ENCODE assay signal across 39 cellular contexts in the genomic region with DNA sequence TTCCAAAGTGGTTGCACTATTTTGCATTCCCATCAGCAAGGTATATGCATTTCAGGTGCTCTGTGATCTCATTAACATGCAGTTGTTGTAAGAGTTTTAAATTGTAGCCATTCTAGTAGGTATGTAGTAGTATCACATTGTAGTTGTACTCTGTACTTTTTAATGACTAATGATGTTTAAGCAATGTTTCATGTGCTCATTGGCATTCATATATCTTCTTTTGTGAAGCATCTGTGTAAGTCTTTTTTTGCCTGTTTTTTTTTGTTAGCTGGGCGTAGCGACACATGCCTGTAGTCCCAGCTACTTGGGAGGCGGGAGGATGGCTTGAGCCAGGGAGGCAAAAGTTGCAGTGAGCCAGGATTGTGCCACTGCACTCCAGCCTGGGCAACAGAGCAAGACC. TPM values are rescaled to one million over a fixed set of nuclear protein-coding genes. Genes with fewer than 3 reads are reported as not detected.
"Had no signal": no experiment of that assay in that cellular context is flagged by ENCODE, and none has a peak within 500 bp of the region (broad histone marks: within the 10 kb centered on the region; RNA-seq: fewer than 3 reads in every experiment).

No MANE protein-coding gene starts in this region.

- H3K36me3 ChIP-seq: brain microvascular endothelial cell, breast epithelium, cardiac muscle cell had no signal

- H3K9me3 ChIP-seq: body of pancreas, breast epithelium had no signal

- H3K27ac ChIP-seq: body of pancreas, brain microvascular endothelial cell, breast epithelium, cardiac muscle cell, VCaP had no signal

- H3K9me3 Mint-ChIP-seq: activated CD4-positive, alpha-beta memory T cell treated with anti-CD3 and anti-CD28 coated beads, Interleukin-2, amount 10 ng/mL, durations not matched to agents 7 days and 5 days; activated CD4-positive, alpha-beta T cell treated with anti-CD3 and anti-CD28 coated beads, Interleukin-2, amount 10 ng/mL, durations not matched to agents 7 days and 5 days; activated naive CD4-positive, alpha-beta T cell treated with anti-CD3 and anti-CD28 coated beads, Interleukin-2, amount 10 ng/mL, durations not matched to agents 7 days and 5 days; activated naive CD4-positive, alpha-beta T cell treated with anti-CD3 and anti-CD28 coated beads, Interleukin-2, amount 50 U/mL, for 24 hours; activated naive CD8-positive, alpha-beta T cell treated with anti-CD3 and anti-CD28 coated beads, Interleukin-2, amount 10 ng/mL, durations not matched to agents 7 days and 5 days; activated naive CD8-positive, alpha-beta T cell treated with anti-CD3 and anti-CD28 coated beads, Interleukin-2, amount 50 U/mL, for 24 hours; activated T-helper 2 cell treated with anti-CD3 and anti-CD28 coated beads, Interferon-gamma antibody, Interleukin-2, Interleukin-4, amounts not matched to agents 10 μg/mL and 5 μg/mL and 100 μg/mL, durations not matched to agents 14 hours and 24 hours and 36 hours; T-helper 1 cell treated with Interleukin-12 subunit alpha and Interleukin-12 subunit beta and Interleukin-4 antibody, amounts not matched to agents 30 μg/mL and 1 μg/mL, for 36 hours; T-helper 2 cell treated with Interferon-gamma antibody and Interleukin-4, amounts not matched to agents 5 μg/mL and 100 μg/mL, for 36 hours had no signal

- H3K36me3 Mint-ChIP-seq: activated CD8-positive, alpha-beta memory T cell treated with anti-CD3 and anti-CD28 coated beads, Interleukin-2, amount 10 ng/mL, durations not matched to agents 7 days and 5 days; activated naive CD4-positive, alpha-beta T cell treated with anti-CD3 and anti-CD28 coated beads, Interleukin-2, amount 10 ng/mL, durations not matched to agents 7 days and 5 days; activated naive CD4-positive, alpha-beta T cell treated with anti-CD3 and anti-CD28 coated beads, Interleukin-2, amount 50 U/mL, for 24 hours; activated naive CD8-positive, alpha-beta T cell; activated naive CD8-positive, alpha-beta T cell treated with anti-CD3 and anti-CD28 coated beads, Interleukin-2, amount 10 ng/mL, durations not matched to agents 7 days and 5 days had no signal

- H3K4me1 ChIP-seq: body of pancreas, breast epithelium had no signal

- ATAC-seq: activated CD4-positive, CD25-positive, alpha-beta regulatory T cell treated with anti-CD3 and anti-CD28 coated beads, Interleukin-2, amount 50 U/mL, for 24 hours; activated CD8-positive, alpha-beta memory T cell treated with anti-CD3 and anti-CD28 coated beads, Interleukin-2, amount 10 ng/mL, durations not matched to agents 7 days and 5 days; activated CD8-positive, alpha-beta T cell treated with anti-CD3 and anti-CD28 coated beads, Interleukin-2, amount 10 ng/mL, durations not matched to agents 7 days and 5 days; activated naive CD8-positive, alpha-beta T cell treated with anti-CD3 and anti-CD28 coated beads, Interleukin-2, amount 50 U/mL, for 24 hours; body of pancreas had no signal

- DNase-seq: activated CD4-positive, alpha-beta memory T cell treated with anti-CD3 and anti-CD28 coated beads, Interleukin-2, amount 10 ng/mL, durations not matched to agents 7 days and 5 days; activated CD4-positive, alpha-beta T cell treated with anti-CD3 and anti-CD28 coated beads for 4 hours; activated CD4-positive, alpha-beta T cell treated with anti-CD3 and anti-CD28 coated beads, Interleukin-2, amount 10 ng/mL, durations not matched to agents 7 days and 5 days; activated CD4-positive, alpha-beta T cell treated with anti-CD3 and anti-CD28 coated beads, Interleukin-2, amount 50 U/mL, for 48 hours; activated CD4-positive, CD25-positive, alpha-beta regulatory T cell; activated CD8-positive, alpha-beta memory T cell treated with anti-CD3 and anti-CD28 coated beads for 24 hours; activated CD8-positive, alpha-beta memory T cell treated with anti-CD3 and anti-CD28 coated beads, Interleukin-2, amount 10 ng/mL, durations not matched to agents 7 days and 5 days; activated CD8-positive, alpha-beta memory T cell treated with anti-CD3 and anti-CD28 coated beads, Interleukin-2, amount 50 U/mL, for 48 hours; activated CD8-positive, alpha-beta T cell treated with anti-CD3 and anti-CD28 coated beads, Interleukin-2, amount 10 ng/mL, durations not matched to agents 7 days and 5 days; activated effector memory CD4-positive, alpha-beta T cell treated with Interleukin-2 at 50 U/mL for 16 hours; activated gamma-delta T cell; activated naive CD4-positive, alpha-beta T cell treated with anti-CD3 and anti-CD28 coated beads, Interleukin-2, amount 10 ng/mL, durations not matched to agents 7 days and 5 days; activated naive CD4-positive, alpha-beta T cell treated with Interleukin-2 at 50 U/mL for 16 hours; activated naive CD8-positive, alpha-beta T cell treated with anti-CD3 and anti-CD28 coated beads, Interleukin-2, amount 10 ng/mL, durations not matched to agents 7 days and 5 days; activated naive CD8-positive, alpha-beta T cell treated with anti-CD3 and anti-CD28 coated beads, Interleukin-2, amount 50 U/mL, for 24 hours; activated T-cell treated with anti-CD3 and anti-CD28 coated beads, Interleukin-2, amount 50 U/mL, for 24 hours; activated T-cell treated with anti-CD3 and anti-CD28 coated beads, Interleukin-2, amount 50 U/mL, for 48 hours; amygdala; anterior cingulate cortex; body of pancreas; brain microvascular endothelial cell; caudate nucleus; cerebellar nuclear complex; SW 1271; T-helper 1 cell; T-helper 2 cell; T-helper 9 cell had no signal

- H3K4me1 Mint-ChIP-seq: activated CD4-positive, alpha-beta memory T cell treated with anti-CD3 and anti-CD28 coated beads, Interleukin-2, amount 10 ng/mL, durations not matched to agents 7 days and 5 days; activated CD4-positive, alpha-beta T cell treated with anti-CD3 and anti-CD28 coated beads, Interleukin-2, amount 10 ng/mL, durations not matched to agents 7 days and 5 days; activated CD8-positive, alpha-beta memory T cell treated with anti-CD3 and anti-CD28 coated beads, Interleukin-2, amount 10 ng/mL, durations not matched to agents 7 days and 5 days; activated naive CD4-positive, alpha-beta T cell treated with anti-CD3 and anti-CD28 coated beads, Interleukin-2, amount 10 ng/mL, durations not matched to agents 7 days and 5 days; activated naive CD4-positive, alpha-beta T cell treated with anti-CD3 and anti-CD28 coated beads, Interleukin-2, amount 50 U/mL, for 24 hours; activated naive CD8-positive, alpha-beta T cell treated with anti-CD3 and anti-CD28 coated beads, Interleukin-2, amount 10 ng/mL, durations not matched to agents 7 days and 5 days; central memory CD8-positive, alpha-beta T cell had no signal

- H3K4me3 ChIP-seq: body of pancreas, breast epithelium, cardiac muscle cell had no signal

- H3K27ac Mint-ChIP-seq: activated CD4-positive, alpha-beta memory T cell treated with anti-CD3 and anti-CD28 coated beads, Interleukin-2, amount 10 ng/mL, durations not matched to agents 7 days and 5 days; activated CD4-positive, alpha-beta T cell treated with anti-CD3 and anti-CD28 coated beads, Interleukin-2, amount 10 ng/mL, durations not matched to agents 7 days and 5 days; activated CD8-positive, alpha-beta memory T cell treated with anti-CD3 and anti-CD28 coated beads, Interleukin-2, amount 10 ng/mL, durations not matched to agents 7 days and 5 days; activated CD8-positive, alpha-beta T cell treated with anti-CD3 and anti-CD28 coated beads, Interleukin-2, amount 10 ng/mL, durations not matched to agents 7 days and 5 days; activated naive CD4-positive, alpha-beta T cell treated with anti-CD3 and anti-CD28 coated beads, Interleukin-2, amount 10 ng/mL, durations not matched to agents 7 days and 5 days; activated naive CD4-positive, alpha-beta T cell treated with anti-CD3 and anti-CD28 coated beads, Interleukin-2, amount 50 U/mL, for 24 hours; activated naive CD8-positive, alpha-beta T cell; activated naive CD8-positive, alpha-beta T cell treated with anti-CD3 and anti-CD28 coated beads, Interleukin-2, amount 10 ng/mL, durations not matched to agents 7 days and 5 days; activated naive CD8-positive, alpha-beta T cell treated with anti-CD3 and anti-CD28 coated beads, Interleukin-2, amount 50 U/mL, for 24 hours; activated T-cell treated with anti-CD3 and anti-CD28 coated beads, Interleukin-2, amount 50 U/mL, for 24 hours; activated T-helper 2 cell treated with anti-CD3 and anti-CD28 coated beads, Interferon-gamma antibody, Interleukin-2, Interleukin-4, amounts not matched to agents 10 μg/mL and 5 μg/mL and 100 μg/mL, durations not matched to agents 14 hours and 24 hours and 36 hours; T-helper 1 cell treated with Interleukin-12 subunit alpha and Interleukin-12 subunit beta and Interleukin-4 antibody, amounts not matched to agents 30 μg/mL and 1 μg/mL, for 36 hours; T-helper 2 cell treated with Interferon-gamma antibody and Interleukin-4, amounts not matched to agents 5 μg/mL and 100 μg/mL, for 36 hours had no signal

- H3K4me3 Mint-ChIP-seq: activated CD4-positive, alpha-beta memory T cell treated with anti-CD3 and anti-CD28 coated beads, Interleukin-2, amount 10 ng/mL, durations not matched to agents 7 days and 5 days; activated CD4-positive, alpha-beta T cell treated with anti-CD3 and anti-CD28 coated beads, Interleukin-2, amount 10 ng/mL, durations not matched to agents 7 days and 5 days; activated CD8-positive, alpha-beta memory T cell treated with anti-CD3 and anti-CD28 coated beads, Interleukin-2, amount 10 ng/mL, durations not matched to agents 7 days and 5 days; activated CD8-positive, alpha-beta T cell treated with anti-CD3 and anti-CD28 coated beads, Interleukin-2, amount 10 ng/mL, durations not matched to agents 7 days and 5 days; activated naive CD4-positive, alpha-beta T cell treated with anti-CD3 and anti-CD28 coated beads, Interleukin-2, amount 10 ng/mL, durations not matched to agents 7 days and 5 days; activated naive CD4-positive, alpha-beta T cell treated with anti-CD3 and anti-CD28 coated beads, Interleukin-2, amount 50 U/mL, for 24 hours; activated naive CD8-positive, alpha-beta T cell; activated naive CD8-positive, alpha-beta T cell treated with anti-CD3 and anti-CD28 coated beads, Interleukin-2, amount 10 ng/mL, durations not matched to agents 7 days and 5 days; activated naive CD8-positive, alpha-beta T cell treated with anti-CD3 and anti-CD28 coated beads, Interleukin-2, amount 50 U/mL, for 24 hours; activated T-cell treated with anti-CD3 and anti-CD28 coated beads, Interleukin-2, amount 50 U/mL, for 24 hours; central memory CD8-positive, alpha-beta T cell; T-helper 1 cell treated with Interleukin-12 subunit alpha and Interleukin-12 subunit beta and Interleukin-4 antibody, amounts not matched to agents 30 μg/mL and 1 μg/mL, for 36 hours; T-helper 2 cell treated with Interferon-gamma antibody and Interleukin-4, amounts not matched to agents 5 μg/mL and 100 μg/mL, for 36 hours had no signal

- FAIRE-seq: astrocyte, TTC549 had no signal

RNA-seq across cellular contexts. Expression of gene TRIM29, which starts 11.3 kb away (rescaled TPM):
- total RNA-seq: activated CD4-positive, alpha-beta memory T cell treated with anti-CD3 and anti-CD28 coated beads, Interleukin-2, amount 10 ng/mL, durations not matched to agents 7 days and 5 days; activated CD4-positive, alpha-beta T cell treated with anti-CD3 and anti-CD28 coated beads, Interleukin-2, amount 10 ng/mL, durations not matched to agents 7 days and 5 days; activated CD8-positive, alpha-beta memory T cell treated with anti-CD3 and anti-CD28 coated beads, Interleukin-2, amount 10 ng/mL, durations not matched to agents 7 days and 5 days; activated CD8-positive, alpha-beta T cell treated with anti-CD3 and anti-CD28 coated beads, Interleukin-2, amount 10 ng/mL, durations not matched to agents 7 days and 5 days; activated naive CD8-positive, alpha-beta T cell treated with anti-CD3 and anti-CD28 coated beads, Interleukin-2, amount 10 ng/mL, durations not matched to agents 7 days and 5 days; activated T-helper 2 cell treated with anti-CD3 and anti-CD28 coated beads, Interferon-gamma antibody, Interleukin-2, Interleukin-4, amounts not matched to agents 10 μg/mL and 5 μg/mL and 100 μg/mL, durations not matched to agents 14 hours and 24 hours and 36 hours; cardiac muscle cell had no signal
- polyA plus RNA-seq: cardiac muscle cell had no signal
